Comparison of ENCODE assay signal across 23 cellular contexts in genomic region chr10:33074443-33074842, GRCh38.
"Had no signal": no experiment of that assay in that cellular context is flagged by ENCODE, and none has a peak within 500 bp of the region (broad histone marks: within the 10 kb centered on the region; RNA-seq: fewer than 3 reads in every experiment).

No MANE protein-coding gene starts in this region.

- DNase-seq: activated CD4-positive, alpha-beta T cell treated with anti-CD3 and anti-CD28 coated beads for 48 hours; activated CD4-positive, CD25-positive, alpha-beta regulatory T cell; activated CD8-positive, alpha-beta T cell treated with anti-CD3 and anti-CD28 coated beads for 36 hours; activated naive CD4-positive, alpha-beta T cell; activated naive CD8-positive, alpha-beta T cell treated with anti-CD3 and anti-CD28 coated beads for 36 hours; activated T-cell treated with anti-CD3 and anti-CD28 coated beads, Interleukin-2, amount 50 U/mL, for 1 hour; amygdala; central memory CD4-positive, alpha-beta T cell; colonic mucosa; gastrocnemius medialis; immature natural killer cell; kidney glomerular epithelial cell; mesendoderm; natural killer cell; spleen; stimulated activated CD8-positive, alpha-beta memory T cell treated with anti-CD3 and anti-CD28 coated beads, Interleukin-4, amount 100 ng/mL, for 48 hours; stimulated activated naive CD4-positive, alpha-beta T cell; substantia nigra; T1000; tibial artery had no signal

- H3K36me3 ChIP-seq: colonic mucosa, gastrocnemius medialis, neutrophil, spleen, tibial artery had no signal

- H3K4me1 ChIP-seq: colonic mucosa, spleen, tibial artery had no signal

- H3K4me3 ChIP-seq: colonic mucosa, gastrocnemius medialis, spleen, tibial artery had no signal

- H3K27ac ChIP-seq: colonic mucosa, neutrophil, spleen, tibial artery had no signal

- H3K27me3 Mint-ChIP-seq: activated CD8-positive, alpha-beta T cell treated with anti-CD3 and anti-CD28 coated beads for 36 hours; activated T-helper 17 cell treated with anti-CD3 and anti-CD28 coated beads, Interleukin-2, amount 50 U/mL, for 72 hours; progenitor cell of endocrine pancreas had no signal

- H3K36me3 Mint-ChIP-seq: activated naive CD8-positive, alpha-beta T cell treated with anti-CD3 and anti-CD28 coated beads for 36 hours; natural killer cell had no signal

- H3K4me3 Mint-ChIP-seq: activated CD8-positive, alpha-beta T cell treated with anti-CD3 and anti-CD28 coated beads for 36 hours; activated naive CD8-positive, alpha-beta T cell treated with anti-CD3 and anti-CD28 coated beads for 36 hours; activated T-helper 17 cell treated with anti-CD3 and anti-CD28 coated beads, Interleukin-2, amount 50 U/mL, for 72 hours; immature natural killer cell; natural killer cell had no signal

- H3K27ac Mint-ChIP-seq: activated CD8-positive, alpha-beta T cell treated with anti-CD3 and anti-CD28 coated beads for 36 hours; activated naive CD8-positive, alpha-beta T cell treated with anti-CD3 and anti-CD28 coated beads for 36 hours; activated T-helper 17 cell treated with anti-CD3 and anti-CD28 coated beads, Interleukin-2, amount 50 U/mL, for 72 hours; immature natural killer cell; natural killer cell had no signal

- H3K4me1 Mint-ChIP-seq: activated naive CD8-positive, alpha-beta T cell treated with anti-CD3 and anti-CD28 coated beads for 36 hours; activated T-helper 17 cell treated with anti-CD3 and anti-CD28 coated beads, Interleukin-2, amount 50 U/mL, for 72 hours; immature natural killer cell had no signal

- H3K9me3 ChIP-seq: colonic mucosa, gastrocnemius medialis, neutrophil, spleen, tibial artery had no signal

- H3K9me3 Mint-ChIP-seq: natural killer cell had no signal

- ATAC-seq: activated CD8-positive, alpha-beta T cell treated with anti-CD3 and anti-CD28 coated beads for 36 hours; activated T-helper 17 cell treated with anti-CD3 and anti-CD28 coated beads, Interleukin-2, amount 50 U/mL, for 72 hours; natural killer cell had no signal

- H3K27me3 ChIP-seq: colonic mucosa, gastrocnemius medialis, neutrophil, spleen had no signal
